Comparison of ENCODE assay signal across 8 cellular contexts in the genomic region with DNA sequence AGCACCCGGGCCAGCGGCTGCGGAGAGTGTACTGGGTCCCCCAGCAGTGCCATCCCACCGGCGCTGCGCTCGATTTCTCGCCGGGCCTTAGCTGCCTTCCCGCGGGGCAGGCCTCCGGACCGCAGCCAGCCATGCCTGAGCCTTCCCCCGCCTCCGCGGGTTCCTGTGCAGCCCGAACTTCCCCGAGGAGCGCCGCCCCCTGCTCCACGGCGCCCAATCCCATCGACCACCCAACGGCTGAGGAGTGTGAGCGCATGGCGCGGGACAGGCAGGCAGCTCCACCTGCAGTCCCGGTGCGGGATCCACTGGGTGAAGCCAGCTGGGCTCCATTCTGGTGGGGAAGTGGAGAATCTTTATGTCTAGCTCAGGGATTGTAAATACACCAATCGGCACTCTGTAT.
DNase-seq lines count a peak whose midpoint lies in the region; TF ChIP-seq lines count a peak whose summit lies in the region.
"Not testable (repeated sequence)": the region's sequence is repeated elsewhere in the genome, so short reads cannot be mapped to it uniquely, and the experiment has no call there.

No MANE protein-coding gene starts in this region.

- not testable (repeated sequence) for TF ChIP-seq CTCF in chondrocyte (IDR thresholded peaks at IDR 0.05); endothelial cell (IDR thresholded peaks at IDR 0.05; ENCODE audit: unreplicated experiment); testis (IDR thresholded peaks at IDR 0.05)

- H2BK12ac ChIP-seq in neuronal stem cell (ENCODE audit: low read length) = not testable (repeated sequence)

- H3K79me1 ChIP-seq in neuronal stem cell (ENCODE audit: low read depth, low read length) = not testable (repeated sequence)

- not testable (repeated sequence) for H3K4me1 ChIP-seq in neuronal stem cell (ENCODE audit: control insufficient read depth in 2 of 2, insufficient read depth in 1 of 2, low read depth in 1 of 2, low read length in 2 of 2); testis

- H3K4me3 ChIP-seq in iPS-18c (ENCODE audit: insufficient read depth, low read depth, low read length) (peak overlapping the region; percentile 43; the same call in 1 of the 2 replicates), neuronal stem cell (ENCODE audit: low read length in 2 of 2) (peak overlapping the region in 1 of 2 donors; percentile 22), testis (peak overlapping the region; percentile 24 to 48)

- H3K9me3 Mint-ChIP-seq in chondrocyte (ENCODE audit: low read depth); endothelial cell (ENCODE audit: unreplicated experiment): not testable (repeated sequence)

- not testable (repeated sequence) for H3K4me1 Mint-ChIP-seq in chondrocyte (ENCODE audit: low read depth); endothelial cell (ENCODE audit: unreplicated experiment)

- not testable (repeated sequence) for H3K4me3 Mint-ChIP-seq in chondrocyte (ENCODE audit: unreplicated experiment)
- peak overlapping the region; percentile 28 for H3K4me3 Mint-ChIP-seq in endothelial cell (ENCODE audit: unreplicated experiment)

- not testable (repeated sequence) for H3K4me2 ChIP-seq in neuronal stem cell (ENCODE audit: insufficient read depth, low read length, poor library complexity, severe bottlenecking)

- no CpG with 5 or more reads among the region's 30 CpGs for WGBS in neuronal stem cell (ENCODE audit: extremely low coverage in 2 of 2, insufficient read length in 2 of 2, insufficient replicate concordance in 1 of 2), 2 donors
- 74 to 84% methylated on average over 2 to 30 of the region's 30 CpGs for WGBS in testis, 2 donors

- not testable (repeated sequence) for H3K27me3 ChIP-seq in neuronal stem cell (ENCODE audit: control insufficient read depth in 3 of 3, insufficient read depth in 3 of 3, low read depth in 1 of 3, low read length in 3 of 3); testis

- H2AK5ac ChIP-seq in neuronal stem cell (ENCODE audit: low read depth, low read length) = not testable (repeated sequence)

- H2BK120ac ChIP-seq in neuronal stem cell (ENCODE audit: low read depth, low read length) = not testable (repeated sequence)

- not testable (repeated sequence) for H3K4ac ChIP-seq in neuronal stem cell (ENCODE audit: low read length)

- H2BK5ac ChIP-seq in neuronal stem cell (ENCODE audit: low read length) = not testable (repeated sequence)

- H4K91ac ChIP-seq in neuronal stem cell (ENCODE audit: low read depth, low read length, poor library complexity) = not testable (repeated sequence)

- not testable (repeated sequence) for H3K27ac Mint-ChIP-seq in chondrocyte (ENCODE audit: unreplicated experiment); endothelial cell (ENCODE audit: unreplicated experiment)

- H3K9me3 ChIP-seq in iPS-18c (ENCODE audit: control insufficient read depth, insufficient read depth, low read length); neuronal stem cell (replicated peaks in 1 of 2; ENCODE audit: control insufficient read depth in 2 of 2, insufficient read depth in 1 of 2, low read depth in 1 of 2, low read length in 2 of 2); testis: not testable (repeated sequence)

- H3K23ac ChIP-seq in neuronal stem cell (ENCODE audit: low read depth, low read length, poor library complexity) = not testable (repeated sequence)

- H3K36me3 Mint-ChIP-seq in chondrocyte (ENCODE audit: low read depth); endothelial cell (ENCODE audit: low read depth, unreplicated experiment): not testable (repeated sequence)

- TF ChIP-seq POLR2A in testis (IDR thresholded peaks at IDR 0.05) = not testable (repeated sequence)

- H3K18ac ChIP-seq in neuronal stem cell (ENCODE audit: low read length) = not testable (repeated sequence)

- not testable (repeated sequence) for H3K14ac ChIP-seq in neuronal stem cell (ENCODE audit: low read length)

- peak; percentile 19 for DNase-seq in EH (ENCODE audit: low read depth)
- peak; percentile 86 for DNase-seq in HT1080 (ENCODE audit: low read depth)
- peak; percentile 67 for DNase-seq in NCI-H2227 treated with DMSO at 0.1 percent for 48 hours (lab: John Stamatoyannopoulos, UW)
- peak; percentile 87 for DNase-seq in chondrocyte (ENCODE audit: low spot score)
- DNase-seq in endothelial cell (ENCODE audit: low spot score) = peak; percentile 49
- DNase-seq in neuronal stem cell (ENCODE audit: low spot score) = not testable (repeated sequence)
- peak; percentile 49 for DNase-seq in testis

- H3K9ac ChIP-seq in neuronal stem cell (ENCODE audit: low read depth, low read length, poor library complexity) = not testable (repeated sequence)

- H2AFZ ChIP-seq in neuronal stem cell (ENCODE audit: low read length) = peak overlapping the region; percentile 69

- intact Hi-C loops in testis (cut with DNase I; ENCODE audit: low total_unique reads) = not testable (repeated sequence)

- H3K36me3 ChIP-seq in neuronal stem cell (replicated peaks in 1 of 2; ENCODE audit: control insufficient read depth in 2 of 2, insufficient read depth in 2 of 2, low read length in 2 of 2); testis (ENCODE audit: low read depth, missing control alignments): not testable (repeated sequence)

- not testable (repeated sequence) for H2BK15ac ChIP-seq in neuronal stem cell (ENCODE audit: low read length)

- H3K27me3 Mint-ChIP-seq in chondrocyte (ENCODE audit: low read depth) = peaks cover 13% of the 10 kb centered on the region
- not testable (repeated sequence) for H3K27me3 Mint-ChIP-seq in endothelial cell (ENCODE audit: unreplicated experiment)

- not testable (repeated sequence) for H4K8ac ChIP-seq in neuronal stem cell (ENCODE audit: low read depth, low read length)

- not testable (repeated sequence) for H3K27ac ChIP-seq in neuronal stem cell (replicated peaks; ENCODE audit: low read length); testis
